In genomic region chr20:17969276-17969883, GRCh38 we compare ENCODE assay signal across 1 cellular context.
TF ChIP-seq lines count a peak whose summit lies in the region.

No MANE protein-coding gene starts in this region.

TF ChIP-seq in HepG2, 621 proteins besides CTCF, POLR2A, EP300 and RAD21 (continued from another document and continues in another):
- TF ChIP-seq ZUFSP (CRISPR knock-in tag; IDR thresholded peaks at IDR 0.05; ENCODE audit: borderline replicate concordance) = no peak
- no peak for TF ChIP-seq ZNF670 (CRISPR knock-in tag; IDR thresholded peaks at IDR 0.05; ENCODE audit: borderline replicate concordance)
- TF ChIP-seq HINFP (CRISPR knock-in tag; IDR thresholded peaks at IDR 0.05; ENCODE audit: low read depth) = peak; percentile 44; the same call in 1 of the 2 replicates
- no peak for TF ChIP-seq ZFY (CRISPR knock-in tag; IDR thresholded peaks at IDR 0.05)
- peak; percentile 58; the same call in 1 of the 2 replicates for TF ChIP-seq ZNF576 (CRISPR knock-in tag; IDR thresholded peaks at IDR 0.05)
- no peak for TF ChIP-seq ZNF34 (CRISPR knock-in tag; IDR thresholded peaks at IDR 0.05; ENCODE audit: borderline replicate concordance)
- TF ChIP-seq TRIM24 (CRISPR knock-in tag; IDR thresholded peaks at IDR 0.05) = no peak
- TF ChIP-seq, protein P1, sequence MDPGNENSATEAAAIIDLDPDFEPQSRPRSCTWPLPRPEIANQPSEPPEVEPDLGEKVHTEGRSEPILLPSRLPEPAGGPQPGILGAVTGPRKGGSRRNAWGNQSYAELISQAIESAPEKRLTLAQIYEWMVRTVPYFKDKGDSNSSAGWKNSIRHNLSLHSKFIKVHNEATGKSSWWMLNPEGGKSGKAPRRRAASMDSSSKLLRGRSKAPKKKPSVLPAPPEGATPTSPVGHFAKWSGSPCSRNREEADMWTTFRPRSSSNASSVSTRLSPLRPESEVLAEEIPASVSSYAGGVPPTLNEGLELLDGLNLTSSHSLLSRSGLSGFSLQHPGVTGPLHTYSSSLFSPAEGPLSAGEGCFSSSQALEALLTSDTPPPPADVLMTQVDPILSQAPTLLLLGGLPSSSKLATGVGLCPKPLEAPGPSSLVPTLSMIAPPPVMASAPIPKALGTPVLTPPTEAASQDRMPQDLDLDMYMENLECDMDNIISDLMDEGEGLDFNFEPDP (CRISPR knock-in tag; conservative IDR thresholded peaks at IDR 0.05) = 0 out of 2 replicates have a peak, but pooled peaks have one; percentile 91
- TF ChIP-seq, protein P2, sequence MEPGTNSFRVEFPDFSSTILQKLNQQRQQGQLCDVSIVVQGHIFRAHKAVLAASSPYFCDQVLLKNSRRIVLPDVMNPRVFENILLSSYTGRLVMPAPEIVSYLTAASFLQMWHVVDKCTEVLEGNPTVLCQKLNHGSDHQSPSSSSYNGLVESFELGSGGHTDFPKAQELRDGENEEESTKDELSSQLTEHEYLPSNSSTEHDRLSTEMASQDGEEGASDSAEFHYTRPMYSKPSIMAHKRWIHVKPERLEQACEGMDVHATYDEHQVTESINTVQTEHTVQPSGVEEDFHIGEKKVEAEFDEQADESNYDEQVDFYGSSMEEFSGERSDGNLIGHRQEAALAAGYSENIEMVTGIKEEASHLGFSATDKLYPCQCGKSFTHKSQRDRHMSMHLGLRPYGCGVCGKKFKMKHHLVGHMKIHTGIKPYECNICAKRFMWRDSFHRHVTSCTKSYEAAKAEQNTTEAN (CRISPR knock-in tag; conservative IDR thresholded peaks at IDR 0.05) = 0 out of 2 replicates have a peak, but pooled peaks have one; percentile 29
- TF ChIP-seq DMTF1 (CRISPR knock-in tag; IDR thresholded peaks at IDR 0.05) = no peak
- TF ChIP-seq ZNF224 (CRISPR knock-in tag; IDR thresholded peaks at IDR 0.05) = no peak
- no peak for TF ChIP-seq ZNF713 (CRISPR knock-in tag; IDR thresholded peaks at IDR 0.05)
- no peak for TF ChIP-seq NR2F2 (IDR thresholded peaks at IDR 0.05; ENCODE audit: borderline replicate concordance, low read depth)
- TF ChIP-seq ZFP37 (CRISPR knock-in tag; IDR thresholded peaks at IDR 0.05; ENCODE audit: borderline replicate concordance) = 0 out of 2 replicates have a peak, but pooled peaks have one; percentile 0
- TF ChIP-seq RBM39 (IDR thresholded peaks at IDR 0.05; ENCODE audit: low read depth, low read length, poor library complexity, severe bottlenecking) = no peak
- TF ChIP-seq CEBPB (IDR thresholded peaks at IDR 0.05; ENCODE audit: borderline replicate concordance, low read depth, low read length) = no peak
- no peak; the same call in 1 of the 2 replicates for TF ChIP-seq ZNF350 (CRISPR knock-in tag; IDR thresholded peaks at IDR 0.05; ENCODE audit: borderline replicate concordance, low read depth)
- TF ChIP-seq ZNF709 (CRISPR knock-in tag; IDR thresholded peaks at IDR 0.05) = no peak
- no peak; the same call in 1 of the 2 replicates for TF ChIP-seq MEF2D (CRISPR knock-in tag; IDR thresholded peaks at IDR 0.05)
- no peak for TF ChIP-seq NR0B2 (CRISPR knock-in tag; IDR thresholded peaks at IDR 0.05)
- TF ChIP-seq, protein P3, sequence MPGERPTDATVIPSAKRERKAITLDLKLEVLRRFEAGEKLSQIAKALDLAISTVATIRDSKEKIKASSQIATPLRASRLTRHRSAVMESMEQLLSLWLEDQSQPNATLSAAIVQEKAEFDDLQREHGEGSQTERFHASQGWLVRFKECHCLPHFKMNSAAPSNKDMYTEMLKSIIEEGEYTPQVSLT (CRISPR knock-in tag; IDR thresholded peaks at IDR 0.05; ENCODE audit: borderline replicate concordance, low read depth) = no peak
- no peak for TF ChIP-seq ZNF446 (CRISPR knock-in tag; IDR thresholded peaks at IDR 0.05)
- 0 out of 2 replicates have a peak, but pooled peaks have one; percentile 14 for TF ChIP-seq ZNF326 (CRISPR knock-in tag; IDR thresholded peaks at IDR 0.05; ENCODE audit: borderline replicate concordance)
- TF ChIP-seq MLLT10 (CRISPR knock-in tag; IDR thresholded peaks at IDR 0.05) = peak; percentile 16; the same call in 1 of the 2 replicates
- no peak for TF ChIP-seq KLF12 (CRISPR knock-in tag; IDR thresholded peaks at IDR 0.05; ENCODE audit: borderline replicate concordance)
- no peak for TF ChIP-seq U2AF2 (IDR thresholded peaks at IDR 0.05; ENCODE audit: low read depth, low read length)
- no peak; the same call in 1 of the 2 replicates for TF ChIP-seq ZNF230 (CRISPR knock-in tag; IDR thresholded peaks at IDR 0.05)
- no peak for TF ChIP-seq BCL6 (CRISPR knock-in tag; IDR thresholded peaks at IDR 0.05)
- no peak for TF ChIP-seq IRX3 (CRISPR knock-in tag; IDR thresholded peaks at IDR 0.05; ENCODE audit: borderline replicate concordance, low read depth)
- no peak for TF ChIP-seq PHF20 (CRISPR knock-in tag; IDR thresholded peaks at IDR 0.05)
- TF ChIP-seq BRD4 (CRISPR knock-in tag; IDR thresholded peaks at IDR 0.05) = peak; percentile 96
- TF ChIP-seq KLF6 (CRISPR knock-in tag; IDR thresholded peaks at IDR 0.05) = no peak
- TF ChIP-seq FOXC1 (CRISPR knock-in tag; IDR thresholded peaks at IDR 0.05; ENCODE audit: borderline replicate concordance) = 0 out of 2 replicates have a peak, but pooled peaks have one; percentile 7
- no peak for TF ChIP-seq HDAC2 (CRISPR knock-in tag; IDR thresholded peaks at IDR 0.05)
- TF ChIP-seq HNRNPLL (IDR thresholded peaks at IDR 0.05; ENCODE audit: low read depth, low read length, poor library complexity, severe bottlenecking) = no peak
- TF ChIP-seq ZNF883 (CRISPR knock-in tag; IDR thresholded peaks at IDR 0.05; ENCODE audit: not compliant biosample characterization) = no peak
- peak; percentile 62; the same call in 1 of the 2 replicates for TF ChIP-seq ZNF850 (CRISPR knock-in tag; conservative IDR thresholded peaks at IDR 0.05)
- TF ChIP-seq SALL2 (CRISPR knock-in tag; IDR thresholded peaks at IDR 0.05) = no peak
- TF ChIP-seq, protein P4, sequence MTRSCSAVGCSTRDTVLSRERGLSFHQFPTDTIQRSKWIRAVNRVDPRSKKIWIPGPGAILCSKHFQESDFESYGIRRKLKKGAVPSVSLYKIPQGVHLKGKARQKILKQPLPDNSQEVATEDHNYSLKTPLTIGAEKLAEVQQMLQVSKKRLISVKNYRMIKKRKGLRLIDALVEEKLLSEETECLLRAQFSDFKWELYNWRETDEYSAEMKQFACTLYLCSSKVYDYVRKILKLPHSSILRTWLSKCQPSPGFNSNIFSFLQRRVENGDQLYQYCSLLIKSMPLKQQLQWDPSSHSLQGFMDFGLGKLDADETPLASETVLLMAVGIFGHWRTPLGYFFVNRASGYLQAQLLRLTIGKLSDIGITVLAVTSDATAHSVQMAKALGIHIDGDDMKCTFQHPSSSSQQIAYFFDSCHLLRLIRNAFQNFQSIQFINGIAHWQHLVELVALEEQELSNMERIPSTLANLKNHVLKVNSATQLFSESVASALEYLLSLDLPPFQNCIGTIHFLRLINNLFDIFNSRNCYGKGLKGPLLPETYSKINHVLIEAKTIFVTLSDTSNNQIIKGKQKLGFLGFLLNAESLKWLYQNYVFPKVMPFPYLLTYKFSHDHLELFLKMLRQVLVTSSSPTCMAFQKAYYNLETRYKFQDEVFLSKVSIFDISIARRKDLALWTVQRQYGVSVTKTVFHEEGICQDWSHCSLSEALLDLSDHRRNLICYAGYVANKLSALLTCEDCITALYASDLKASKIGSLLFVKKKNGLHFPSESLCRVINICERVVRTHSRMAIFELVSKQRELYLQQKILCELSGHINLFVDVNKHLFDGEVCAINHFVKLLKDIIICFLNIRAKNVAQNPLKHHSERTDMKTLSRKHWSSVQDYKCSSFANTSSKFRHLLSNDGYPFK (CRISPR knock-in tag; IDR thresholded peaks at IDR 0.05; ENCODE audit: borderline replicate concordance) = no peak
- TF ChIP-seq HOMEZ (CRISPR knock-in tag; IDR thresholded peaks at IDR 0.05; ENCODE audit: low read depth) = no peak
- TF ChIP-seq AGO1 (IDR thresholded peaks at IDR 0.05; ENCODE audit: low read depth, low read length, poor library complexity, severe bottlenecking) = no peak
- TF ChIP-seq ZNF333 (CRISPR knock-in tag; IDR thresholded peaks at IDR 0.05; ENCODE audit: borderline replicate concordance) = peak; percentile 10; the same call in 1 of the 2 replicates
- TF ChIP-seq HMG20A (CRISPR knock-in tag; IDR thresholded peaks at IDR 0.05; ENCODE audit: borderline replicate concordance) = 0 out of 2 replicates have a peak, but pooled peaks have one; percentile 11
- no peak for TF ChIP-seq ATF7 (IDR thresholded peaks at IDR 0.05)
- TF ChIP-seq ATF7 (CRISPR knock-in tag; IDR thresholded peaks at IDR 0.05) = no peak
- TF ChIP-seq KLF15 (CRISPR knock-in tag; IDR thresholded peaks at IDR 0.05; ENCODE audit: borderline replicate concordance) = 0 out of 2 replicates have a peak, but pooled peaks have one; percentile 49
- TF ChIP-seq HMG20B (CRISPR knock-in tag; conservative IDR thresholded peaks at IDR 0.05) = no peak
- no peak for TF ChIP-seq HES4 (CRISPR knock-in tag; IDR thresholded peaks at IDR 0.05; ENCODE audit: borderline replicate concordance)
- TF ChIP-seq TGIF2 (CRISPR knock-in tag; IDR thresholded peaks at IDR 0.05) = no peak
- no peak for TF ChIP-seq TAF15 (IDR thresholded peaks at IDR 0.05; ENCODE audit: low read depth, low read length, poor library complexity, severe bottlenecking)
